ENCODE assay signal across 8 cellular contexts in the genomic region with DNA sequence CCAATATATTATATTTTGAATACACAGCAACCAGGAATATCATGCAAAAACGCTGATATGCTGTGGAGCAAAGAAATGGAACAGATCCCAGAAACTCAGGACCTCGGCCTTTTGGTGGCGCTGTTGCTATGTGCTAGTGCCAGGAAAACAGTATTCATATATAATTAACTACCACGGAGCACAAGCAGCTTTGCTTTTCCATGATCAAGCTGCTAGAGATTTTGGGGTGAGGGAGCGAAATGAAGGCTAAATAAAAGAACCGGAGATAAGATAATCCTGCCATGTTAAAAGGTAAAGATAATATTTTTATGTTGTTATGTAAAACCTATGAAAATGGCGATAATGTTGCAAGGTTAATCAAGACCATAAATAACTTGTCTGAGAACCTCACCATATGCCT.
A peak's percentile ranks its signal among the peaks of the same experiment; 100 is the strongest.
DNase-seq lines count a peak whose midpoint lies in the region; ATAC-seq and TF ChIP-seq lines count a peak whose summit lies in the region.

No MANE protein-coding gene starts in this region.

- TF ChIP-seq CTCF in RWPE1 (conservative IDR thresholded peaks at IDR 0.05; ENCODE audit: low read depth) = peak; percentile 62
- TF ChIP-seq CTCF in endothelial cell (IDR thresholded peaks at IDR 0.05; ENCODE audit: unreplicated experiment) = peak; percentile 59
- no peak for TF ChIP-seq CTCF in omental fat pad (IDR thresholded peaks at IDR 0.05)

- H3K4me1 Mint-ChIP-seq in endothelial cell (ENCODE audit: unreplicated experiment) = no peaks in the 10 kb centered on the region

- DNase-seq in EH (ENCODE audit: low read depth) (peak; percentile 71), HUDEP-2 (lab: John Stamatoyannopoulos, UW; ENCODE audit: unreplicated experiment in 76 of 76) (peak in 53 of 76 experiments; percentile 1 to 72 (median 33)), RWPE1 (ENCODE audit: low spot score) (peak; percentile 32), endothelial cell (ENCODE audit: low spot score) (peak; percentile 71), mucosa of gallbladder (ENCODE audit: low spot score) (peak; percentile 13), omental fat pad (ENCODE audit: low spot score) (no peak)

- CTCF ChIA-PET in RWPE1 (lab: Yijun Ruan, JAX) = interaction anchor here (0.6 to 0.8 kb wide), 4 partner anchors 13 to 380 kb away, joined by 3 read pairs; no protein-coding TSS in a partner anchor

- no peaks in the 10 kb centered on the region for H3K9me3 Mint-ChIP-seq in endothelial cell (ENCODE audit: unreplicated experiment)

- no peaks in the 10 kb centered on the region for H3K36me3 Mint-ChIP-seq in endothelial cell (ENCODE audit: low read depth, unreplicated experiment)

- POLR2A ChIA-PET in RWPE1 (lab: Yijun Ruan, JAX; ENCODE audit: low non-redundant PET) = no interaction called here

- H3K4me3 Mint-ChIP-seq in endothelial cell (ENCODE audit: unreplicated experiment) = no peak overlapping the region

- no peak for ATAC-seq in GM18867 (IDR thresholded peaks at IDR 0.05; ENCODE audit: unreplicated experiment)
- no peak for ATAC-seq in HG03039 (IDR thresholded peaks at IDR 0.05; ENCODE audit: unreplicated experiment)
- no peak for ATAC-seq in omental fat pad (ENCODE audit: low FRiP score)

- H3K27ac Mint-ChIP-seq in endothelial cell (ENCODE audit: unreplicated experiment) = no peak overlapping the region

- no peak overlapping the region for H3K27ac ChIP-seq in RWPE1

- no peaks in the 10 kb centered on the region for H3K27me3 Mint-ChIP-seq in endothelial cell (ENCODE audit: unreplicated experiment)

Comparison
In these comparisons a context has a peak if more than half of its experiments do, and no peak if none do; other contexts are left out.
1. CTCF ChIP-seq: peak in RWPE1 (single experiment) and endothelial cell (single experiment); none in omental fat pad (0 of 3).